In genomic region chr3:40584625-40585189, GRCh38 we compare ENCODE assay signal across 8 cellular contexts.
DNase-seq lines count a peak whose midpoint lies in the region; ATAC-seq lines count a peak whose summit lies in the region.

No MANE protein-coding gene starts in this region.

- DNase-seq in AG08396 (ENCODE audit: low spot score) (peak; percentile 85), HuH-7.5 (ENCODE audit: low spot score) (peak; percentile 59), SK-N-MC (ENCODE audit: low read depth, low spot score) (peak; percentile 66), germinal center (ENCODE audit: low spot score) (peak; percentile 56), nucleus accumbens (lab: John Stamatoyannopoulos, UW) (peak in 55 of 56 donors; percentile 2 to 91 (median 64)), superior temporal gyrus (ENCODE audit: extremely low spot score) (peak; percentile 93)
- DNase-seq in activated naive CD4-positive, alpha-beta T cell treated with Interleukin-2 at 50 U/mL for 16 hours = peak; percentile 71

- H3K9me3 ChIP-seq in SK-N-MC (ENCODE audit: low read depth, low read length) = no peaks in the 10 kb centered on the region

- peak; percentile 66 for ATAC-seq in GM18909 (IDR thresholded peaks at IDR 0.05; ENCODE audit: poor library complexity, unreplicated experiment)

- H3K27ac ChIP-seq in SK-N-MC = no peak overlapping the region

- H3K9ac ChIP-seq in SK-N-MC (ENCODE audit: insufficient read length) = no peak overlapping the region

- no peaks in the 10 kb centered on the region for H3K36me3 ChIP-seq in SK-N-MC (ENCODE audit: insufficient read depth, low read length)

- peak overlapping the region; percentile 68 for H3K4me3 ChIP-seq in SK-N-MC
